Comparison of ENCODE assay signal across 2 cellular contexts in the genomic region with DNA sequence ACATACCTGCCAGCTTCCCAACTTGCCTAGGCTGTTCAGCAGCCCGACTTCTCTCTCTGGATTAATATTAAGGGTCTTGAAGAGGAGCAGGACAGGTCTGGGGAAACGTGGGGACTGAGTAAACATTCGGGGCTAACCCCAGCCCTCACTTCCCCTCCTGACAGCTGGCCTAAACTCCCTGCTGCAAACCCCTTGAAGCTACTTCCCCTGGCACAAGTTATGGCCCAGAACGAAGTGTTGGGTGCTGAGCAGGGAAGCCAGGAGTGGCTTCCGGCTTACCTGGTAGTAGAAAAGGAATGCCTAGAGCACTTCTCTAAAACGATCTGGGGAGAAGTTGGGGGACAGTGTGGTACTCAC.
TF ChIP-seq lines count a peak whose summit lies in the region.

No MANE protein-coding gene starts in this region.

TF ChIP-seq in A549, 52 proteins besides CTCF, POLR2A, EP300 and RAD21:
- TF ChIP-seq, protein P1, sequence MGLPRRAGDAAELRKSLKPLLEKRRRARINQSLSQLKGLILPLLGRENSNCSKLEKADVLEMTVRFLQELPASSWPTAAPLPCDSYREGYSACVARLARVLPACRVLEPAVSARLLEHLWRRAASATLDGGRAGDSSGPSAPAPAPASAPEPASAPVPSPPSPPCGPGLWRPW (IDR thresholded peaks at IDR 0.05) = no peak
- TF ChIP-seq HDAC2 (IDR thresholded peaks at IDR 0.05) = no peak
- TF ChIP-seq CEBPB (IDR thresholded peaks at IDR 0.05) = no peak
- no peak for TF ChIP-seq RNF2 (IDR thresholded peaks at IDR 0.05; ENCODE audit: borderline replicate concordance, low read depth)
- no peak for TF ChIP-seq NR3C1 (IDR thresholded peaks at IDR 0.05)
- TF ChIP-seq HEYL (CRISPR knock-in tag; IDR thresholded peaks at IDR 0.05) = no peak
- no peak for TF ChIP-seq HMGXB4 (CRISPR knock-in tag; IDR thresholded peaks at IDR 0.05; ENCODE audit: borderline replicate concordance)
- TF ChIP-seq POLR2AphosphoS2 (conservative IDR thresholded peaks at IDR 0.05; ENCODE audit: low read length) = no peak

TF ChIP-seq in IMR-90, 13 proteins besides CTCF, POLR2A, EP300 and RAD21:
- TF ChIP-seq RCOR1 (IDR thresholded peaks at IDR 0.05; ENCODE audit: insufficient replicate concordance, low read length) (no peak), RFX5 (IDR thresholded peaks at IDR 0.05; ENCODE audit: low read depth, low read length) (no peak), CEBPB (IDR thresholded peaks at IDR 0.05; ENCODE audit: low read depth, low read length) (no peak), BHLHE40 (IDR thresholded peaks at IDR 0.05; ENCODE audit: low read depth, low read length) (no peak)
- TF ChIP-seq, protein P2, sequence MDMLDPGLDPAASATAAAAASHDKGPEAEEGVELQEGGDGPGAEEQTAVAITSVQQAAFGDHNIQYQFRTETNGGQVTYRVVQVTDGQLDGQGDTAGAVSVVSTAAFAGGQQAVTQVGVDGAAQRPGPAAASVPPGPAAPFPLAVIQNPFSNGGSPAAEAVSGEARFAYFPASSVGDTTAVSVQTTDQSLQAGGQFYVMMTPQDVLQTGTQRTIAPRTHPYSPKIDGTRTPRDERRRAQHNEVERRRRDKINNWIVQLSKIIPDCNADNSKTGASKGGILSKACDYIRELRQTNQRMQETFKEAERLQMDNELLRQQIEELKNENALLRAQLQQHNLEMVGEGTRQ (IDR thresholded peaks at IDR 0.05; ENCODE audit: low read depth, low read length) = no peak
